Comparison of ENCODE assay signal across 1 cellular context in the genomic region with DNA sequence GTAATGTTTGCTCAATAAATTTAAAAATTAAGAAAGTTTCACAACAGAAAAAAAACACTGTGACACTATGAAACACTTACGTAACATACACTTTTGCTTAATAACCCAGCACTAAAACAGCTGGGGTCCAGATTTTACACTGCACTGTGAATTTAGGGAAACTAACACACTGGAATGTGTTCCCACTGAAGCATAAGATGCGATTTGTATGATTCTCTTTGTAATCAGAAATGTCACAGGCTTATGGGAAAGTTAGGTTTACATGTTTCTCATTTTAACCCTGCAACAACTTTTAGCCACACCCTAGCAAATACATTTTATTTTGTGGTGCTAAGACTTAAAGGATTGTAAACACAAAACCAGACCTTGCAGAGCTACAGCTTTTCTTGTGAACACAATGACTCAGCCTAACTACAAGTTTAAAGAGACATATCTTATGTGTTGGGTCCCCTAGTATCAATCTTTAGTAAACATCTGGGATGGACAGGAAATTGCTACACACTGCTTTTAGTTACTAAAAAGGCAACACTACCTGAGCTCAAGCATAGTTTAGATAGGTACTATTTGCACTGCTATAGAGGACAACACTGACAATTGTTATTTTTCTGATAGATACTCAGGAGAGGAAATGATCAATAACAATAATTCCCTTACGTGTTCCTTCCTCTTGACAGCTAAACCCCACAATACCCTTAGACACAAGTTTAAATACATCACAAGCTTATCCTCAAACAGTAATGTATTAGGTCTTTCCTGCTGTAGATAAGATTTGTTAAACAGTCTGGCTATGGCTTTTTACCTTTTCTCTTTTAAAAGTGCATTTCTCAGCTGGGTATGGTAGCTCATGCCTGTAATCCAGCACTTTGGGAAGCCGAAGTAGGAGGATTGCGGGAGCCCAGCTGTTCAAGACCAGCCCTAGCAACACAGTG.
A peak's percentile ranks its signal among the peaks of the same experiment; 100 is the strongest.
TF ChIP-seq lines count a peak whose summit lies in the region.

No MANE protein-coding gene starts in this region.

TF ChIP-seq in HepG2, 621 proteins besides CTCF, POLR2A, EP300 and RAD21 (continued from another document):
- TF ChIP-seq, protein P1, sequence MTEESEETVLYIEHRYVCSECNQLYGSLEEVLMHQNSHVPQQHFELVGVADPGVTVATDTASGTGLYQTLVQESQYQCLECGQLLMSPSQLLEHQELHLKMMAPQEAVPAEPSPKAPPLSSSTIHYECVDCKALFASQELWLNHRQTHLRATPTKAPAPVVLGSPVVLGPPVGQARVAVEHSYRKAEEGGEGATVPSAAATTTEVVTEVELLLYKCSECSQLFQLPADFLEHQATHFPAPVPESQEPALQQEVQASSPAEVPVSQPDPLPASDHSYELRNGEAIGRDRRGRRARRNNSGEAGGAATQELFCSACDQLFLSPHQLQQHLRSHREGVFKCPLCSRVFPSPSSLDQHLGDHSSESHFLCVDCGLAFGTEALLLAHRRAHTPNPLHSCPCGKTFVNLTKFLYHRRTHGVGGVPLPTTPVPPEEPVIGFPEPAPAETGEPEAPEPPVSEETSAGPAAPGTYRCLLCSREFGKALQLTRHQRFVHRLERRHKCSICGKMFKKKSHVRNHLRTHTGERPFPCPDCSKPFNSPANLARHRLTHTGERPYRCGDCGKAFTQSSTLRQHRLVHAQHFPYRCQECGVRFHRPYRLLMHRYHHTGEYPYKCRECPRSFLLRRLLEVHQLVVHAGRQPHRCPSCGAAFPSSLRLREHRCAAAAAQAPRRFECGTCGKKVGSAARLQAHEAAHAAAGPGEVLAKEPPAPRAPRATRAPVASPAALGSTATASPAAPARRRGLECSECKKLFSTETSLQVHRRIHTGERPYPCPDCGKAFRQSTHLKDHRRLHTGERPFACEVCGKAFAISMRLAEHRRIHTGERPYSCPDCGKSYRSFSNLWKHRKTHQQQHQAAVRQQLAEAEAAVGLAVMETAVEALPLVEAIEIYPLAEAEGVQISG (CRISPR knock-in tag; IDR thresholded peaks at IDR 0.05): no peak
- TF ChIP-seq, protein P2, sequence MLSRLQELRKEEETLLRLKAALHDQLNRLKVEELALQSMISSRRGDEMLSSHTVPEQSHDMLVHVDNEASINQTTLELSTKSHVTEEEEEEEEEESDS (CRISPR knock-in tag; IDR thresholded peaks at IDR 0.05; ENCODE audit: borderline replicate concordance): no peak
- no peak for TF ChIP-seq TFDP1 (CRISPR knock-in tag; IDR thresholded peaks at IDR 0.05; ENCODE audit: borderline replicate concordance)
- TF ChIP-seq ATF7 (IDR thresholded peaks at IDR 0.05): no peak
- TF ChIP-seq ATF7 (CRISPR knock-in tag; IDR thresholded peaks at IDR 0.05): no peak
- TF ChIP-seq TIGD3 (CRISPR knock-in tag; IDR thresholded peaks at IDR 0.05; ENCODE audit: borderline replicate concordance): no peak
- 0 out of 2 replicates have a peak, but pooled peaks have one; percentile 16 for TF ChIP-seq IRF2 (CRISPR knock-in tag; IDR thresholded peaks at IDR 0.05)
- TF ChIP-seq SNRNP70 (IDR thresholded peaks at IDR 0.05; ENCODE audit: low read depth, low read length): no peak
- TF ChIP-seq ZNF451 (CRISPR knock-in tag; IDR thresholded peaks at IDR 0.05): no peak
- TF ChIP-seq GATA4 (IDR thresholded peaks at IDR 0.05; ENCODE audit: borderline replicate concordance, low read depth): peak; percentile 96
- TF ChIP-seq HDAC2 (CRISPR knock-in tag; IDR thresholded peaks at IDR 0.05): peak; percentile 89
- peak; percentile 96 for TF ChIP-seq FOSL1 (CRISPR knock-in tag; IDR thresholded peaks at IDR 0.05; ENCODE audit: borderline replicate concordance)
- TF ChIP-seq, protein P3, sequence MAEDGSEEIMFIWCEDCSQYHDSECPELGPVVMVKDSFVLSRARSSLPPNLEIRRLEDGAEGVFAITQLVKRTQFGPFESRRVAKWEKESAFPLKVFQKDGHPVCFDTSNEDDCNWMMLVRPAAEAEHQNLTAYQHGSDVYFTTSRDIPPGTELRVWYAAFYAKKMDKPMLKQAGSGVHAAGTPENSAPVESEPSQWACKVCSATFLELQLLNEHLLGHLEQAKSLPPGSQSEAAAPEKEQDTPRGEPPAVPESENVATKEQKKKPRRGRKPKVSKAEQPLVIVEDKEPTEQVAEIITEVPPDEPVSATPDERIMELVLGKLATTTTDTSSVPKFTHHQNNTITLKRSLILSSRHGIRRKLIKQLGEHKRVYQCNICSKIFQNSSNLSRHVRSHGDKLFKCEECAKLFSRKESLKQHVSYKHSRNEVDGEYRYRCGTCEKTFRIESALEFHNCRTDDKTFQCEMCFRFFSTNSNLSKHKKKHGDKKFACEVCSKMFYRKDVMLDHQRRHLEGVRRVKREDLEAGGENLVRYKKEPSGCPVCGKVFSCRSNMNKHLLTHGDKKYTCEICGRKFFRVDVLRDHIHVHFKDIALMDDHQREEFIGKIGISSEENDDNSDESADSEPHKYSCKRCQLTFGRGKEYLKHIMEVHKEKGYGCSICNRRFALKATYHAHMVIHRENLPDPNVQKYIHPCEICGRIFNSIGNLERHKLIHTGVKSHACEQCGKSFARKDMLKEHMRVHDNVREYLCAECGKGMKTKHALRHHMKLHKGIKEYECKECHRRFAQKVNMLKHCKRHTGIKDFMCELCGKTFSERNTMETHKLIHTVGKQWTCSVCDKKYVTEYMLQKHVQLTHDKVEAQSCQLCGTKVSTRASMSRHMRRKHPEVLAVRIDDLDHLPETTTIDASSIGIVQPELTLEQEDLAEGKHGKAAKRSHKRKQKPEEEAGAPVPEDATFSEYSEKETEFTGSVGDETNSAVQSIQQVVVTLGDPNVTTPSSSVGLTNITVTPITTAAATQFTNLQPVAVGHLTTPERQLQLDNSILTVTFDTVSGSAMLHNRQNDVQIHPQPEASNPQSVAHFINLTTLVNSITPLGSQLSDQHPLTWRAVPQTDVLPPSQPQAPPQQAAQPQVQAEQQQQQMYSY (CRISPR knock-in tag; IDR thresholded peaks at IDR 0.05): no peak
- no peak for TF ChIP-seq ZNF280D (CRISPR knock-in tag; IDR thresholded peaks at IDR 0.05)
TF ChIP-seq in HepG2: peak in this region for 199.
